11 cellular contexts compared by ENCODE assay signal in genomic region chrX:18793601-18794089, GRCh38.
DNase-seq lines count a peak whose midpoint lies in the region; ATAC-seq and TF ChIP-seq lines count a peak whose summit lies in the region.
"Had no signal": no experiment of that assay in that cellular context is flagged by ENCODE, and none has a peak within 500 bp of the region (broad histone marks: within the 10 kb centered on the region; RNA-seq: fewer than 3 reads in every experiment).

No MANE protein-coding gene starts in this region.

- CTCF ChIA-PET in RWPE1 (lab: Yijun Ruan, JAX), result interaction anchor here (0.7 kb wide), 1 partner anchor 355 kb away, joined by 6 read pairs; no protein-coding TSS in a partner anchor

- no peak for TF ChIP-seq CTCF in RWPE1 (conservative IDR thresholded peaks at IDR 0.05; ENCODE audit: low read depth)
- TF ChIP-seq CTCF in fibroblast of villous mesenchyme (IDR thresholded peaks at IDR 0.05; ENCODE audit: insufficient read depth, low read depth, low read length), result no peak
- TF ChIP-seq CTCF in type B pancreatic cell (conservative IDR thresholded peaks at IDR 0.05), result peak; percentile 52

- H3K27me3 Mint-ChIP-seq in type B pancreatic cell, result no peaks in the 10 kb centered on the region

- POLR2A ChIA-PET in RWPE1 (lab: Yijun Ruan, JAX; ENCODE audit: low non-redundant PET), result no interaction called here

- H3K4me3 Mint-ChIP-seq in type B pancreatic cell, result no peak overlapping the region

- DNase-seq in NCI-H748 (lab: John Stamatoyannopoulos, UW; ENCODE audit: unreplicated experiment), result peak; percentile 2
- DNase-seq in NCI-H748 treated with DMSO at 0.1 percent for 48 hours (lab: John Stamatoyannopoulos, UW), result no peak
- DNase-seq in RWPE1 (ENCODE audit: low spot score), result peak; percentile 17
- peak; percentile 1 for DNase-seq in fibroblast of villous mesenchyme (ENCODE audit: low read depth)
- no peak for DNase-seq in type B pancreatic cell (ENCODE audit: extremely low spot score, unreplicated experiment)
- DNase-seq in activated naive CD4-positive, alpha-beta T cell treated with anti-CD3 and anti-CD28 coated beads, Interleukin-2, amount 50 U/mL, for 16 hours, result no peak
- no peak for DNase-seq in activated CD4-positive, alpha-beta T cell treated with anti-CD3 and anti-CD28 coated beads, Interleukin-2, amount 50 U/mL, for 48 hours
- DNase-seq: DND-41, MM.1S had no signal

- no peak overlapping the region for H3K4me3 ChIP-seq in fibroblast of villous mesenchyme (ENCODE audit: low read depth, low read length)

- H3K27ac Mint-ChIP-seq in type B pancreatic cell, result peak overlapping the region; percentile 65
- H3K27ac Mint-ChIP-seq: activated naive CD4-positive, alpha-beta T cell treated with anti-CD3 and anti-CD28 coated beads, Interleukin-2, amount 50 U/mL, for 72 hours had no signal

- H3K9me3 Mint-ChIP-seq in type B pancreatic cell, result no peaks in the 10 kb centered on the region

- H3K36me3 Mint-ChIP-seq in type B pancreatic cell, result no peaks in the 10 kb centered on the region
- H3K36me3 Mint-ChIP-seq: activated naive CD4-positive, alpha-beta T cell treated with anti-CD3 and anti-CD28 coated beads, Interleukin-2, amount 50 U/mL, for 72 hours had no signal

- no peak for ATAC-seq in GM19324 (IDR thresholded peaks at IDR 0.05; ENCODE audit: low FRiP score, unreplicated experiment)
- ATAC-seq: activated naive CD4-positive, alpha-beta T cell treated with anti-CD3 and anti-CD28 coated beads, Interleukin-2, amount 50 U/mL, for 72 hours had no signal

- no peaks in the 10 kb centered on the region for H3K4me1 Mint-ChIP-seq in type B pancreatic cell (ENCODE audit: unreplicated experiment)

- no peak overlapping the region for H3K27ac ChIP-seq in RWPE1

Comparison
In these comparisons a context has a peak if more than half of its experiments do, and no peak if none do; other contexts are left out.
1. DNase-seq: peak in NCI-H748 (single experiment), RWPE1 (single experiment) and fibroblast of villous mesenchyme (single experiment); none in NCI-H748 treated with DMSO at 0.1 percent for 48 hours (single experiment), type B pancreatic cell (single experiment), activated naive CD4-positive, alpha-beta T cell treated with anti-CD3 and anti-CD28 coated beads, Interleukin-2, amount 50 U/mL, for 16 hours (single experiment) and activated CD4-positive, alpha-beta T cell treated with anti-CD3 and anti-CD28 coated beads, Interleukin-2, amount 50 U/mL, for 48 hours (0 of 2).